In genomic region chr6:88167625-88167937, GRCh38 we compare ENCODE assay signal across 12 cellular contexts. TPM values are rescaled to one million over a fixed set of nuclear protein-coding genes. Genes with fewer than 3 reads are reported as not detected.
DNase-seq lines count a peak whose midpoint lies in the region; ATAC-seq, FAIRE-seq and TF ChIP-seq lines count a peak whose summit lies in the region.
"Had no signal": no experiment of that assay in that cellular context is flagged by ENCODE, and none has a peak within 500 bp of the region (broad histone marks: within the 10 kb centered on the region; RNA-seq: fewer than 3 reads in every experiment).

No MANE protein-coding gene starts in this region.

- H3K4me1 Mint-ChIP-seq in GM23338 = peaks cover 16% of the 10 kb centered on the region
- peaks cover 5 to 9% of the 10 kb centered on the region in 2 donors for H3K4me1 Mint-ChIP-seq in natural killer cell treated with Interleukin-12 subunit alpha and Interleukin-12 subunit beta and Interleukin-15 and Interleukin-18, amount 100 ng/mL, for 72 hours (ENCODE audit: low read depth in 2 of 2)

- H3K79me2 ChIP-seq in ACC112 (ENCODE audit: control insufficient read depth, insufficient read depth, low read length, unreplicated experiment) (peaks cover 32% of the 10 kb centered on the region), GM23338 (replicated peaks; ENCODE audit: insufficient read depth) (no peaks in the 10 kb centered on the region)

- no peak for FAIRE-seq in urothelium cell line (lab: Jason Lieb, UNC)
- FAIRE-seq: bronchial epithelial cell had no signal

- H3K36me3 Mint-ChIP-seq in GM23338 (ENCODE audit: low read depth) = no peaks in the 10 kb centered on the region; the same call in 2 of the 3 replicates
- H3K36me3 Mint-ChIP-seq in natural killer cell treated with Interleukin-12 subunit alpha and Interleukin-12 subunit beta and Interleukin-15 and Interleukin-18, amount 100 ng/mL, for 72 hours = no peaks in the 10 kb centered on the region

- no peaks in the 10 kb centered on the region for H4K20me1 ChIP-seq in GM23338 (replicated peaks; ENCODE audit: insufficient read depth)

- DNase-seq in GM23338 (ENCODE audit: low spot score) = peak; percentile 6
- DNase-seq in caudate nucleus (lab: John Stamatoyannopoulos, UW) = no peak
- no peak for DNase-seq in natural killer cell treated with Interleukin-12 subunit alpha and Interleukin-12 subunit beta and Interleukin-15 and Interleukin-18, amount 100 ng/mL, for 72 hours (ENCODE audit: low spot score)
- no peak for DNase-seq in hypothalamus (lab: John Stamatoyannopoulos, UW)
- no peak for DNase-seq in GOT3 (lab: John Stamatoyannopoulos, UW)
- DNase-seq in urothelium cell line (ENCODE audit: low spot score) = no peak
- DNase-seq: activated CD4-positive, CD25-positive, alpha-beta regulatory T cell treated with anti-CD3 and anti-CD28 coated beads, Interleukin-2, amount 50 U/mL, for 72 hours; HCEC 1CT; NCI-H1417 treated with DMSO at 0.1 percent for 48 hours had no signal

- H3F3A ChIP-seq in GM23338 (replicated peaks; ENCODE audit: low read depth) = no peaks in the 10 kb centered on the region

- H3K27me3 Mint-ChIP-seq in GM23338 (ENCODE audit: insufficient read depth, low read depth, poor library complexity) = peaks cover 44% of the 10 kb centered on the region
- H3K27me3 Mint-ChIP-seq in natural killer cell treated with Interleukin-12 subunit alpha and Interleukin-12 subunit beta and Interleukin-15 and Interleukin-18, amount 100 ng/mL, for 72 hours = peaks cover 49 to 64% of the 10 kb centered on the region in 2 donors

- no peak for TF ChIP-seq CTCF in GM23338 (conservative IDR thresholded peaks at IDR 0.05; ENCODE audit: low read depth in 2 of 2)

- H3K4me3 Mint-ChIP-seq in GM23338 = peak overlapping the region; percentile 71
- peak overlapping the region; percentile 54 for H3K4me3 Mint-ChIP-seq in natural killer cell treated with Interleukin-12 subunit alpha and Interleukin-12 subunit beta and Interleukin-15 and Interleukin-18, amount 100 ng/mL, for 72 hours

- H3K4me1 ChIP-seq in ACC112 (ENCODE audit: control insufficient read depth, insufficient read depth, low read length, unreplicated experiment) = peaks cover 12% of the 10 kb centered on the region
- peaks cover 22% of the 10 kb centered on the region for H3K4me1 ChIP-seq in GM23338 (ENCODE audit: insufficient read depth)

- H2AFZ ChIP-seq in ACC112 (ENCODE audit: low read length, unreplicated experiment) (no peak overlapping the region), GM23338 (peak overlapping the region; percentile 94)

- no peaks in the 10 kb centered on the region for H3K9me2 ChIP-seq in GM23338 (ENCODE audit: insufficient read depth)

- H3K4me3 ChIP-seq in ACC112 (ENCODE audit: low read depth, low read length) = peak overlapping the region; percentile 92
- peak overlapping the region; percentile 84 for H3K4me3 ChIP-seq in GM23338

- H3K4me2 ChIP-seq in GM23338 = peak overlapping the region; percentile 96

- ATAC-seq in GM23338 (peak; percentile 7; the same call in 2 of the 3 replicates), GM21529 (IDR thresholded peaks at IDR 0.05; ENCODE audit: unreplicated experiment) (no peak)
- ATAC-seq in natural killer cell treated with Interleukin-12 subunit alpha and Interleukin-12 subunit beta and Interleukin-15 and Interleukin-18, amount 100 ng/mL, for 72 hours = no peak

- H3K27me3 ChIP-seq in ACC112 (ENCODE audit: insufficient read depth, low read length) = peaks cover 15% of the 10 kb centered on the region; the same call in 1 of the 2 replicates
- peaks cover 45% of the 10 kb centered on the region for H3K27me3 ChIP-seq in GM23338 (ENCODE audit: insufficient read depth)

- H3K27ac Mint-ChIP-seq in GM23338 = no peak overlapping the region
- no peak overlapping the region for H3K27ac Mint-ChIP-seq in natural killer cell treated with Interleukin-12 subunit alpha and Interleukin-12 subunit beta and Interleukin-15 and Interleukin-18, amount 100 ng/mL, for 72 hours

- no peaks in the 10 kb centered on the region; the same call in 2 of the 3 replicates for H3K9me3 Mint-ChIP-seq in GM23338
- H3K9me3 Mint-ChIP-seq in natural killer cell treated with Interleukin-12 subunit alpha and Interleukin-12 subunit beta and Interleukin-15 and Interleukin-18, amount 100 ng/mL, for 72 hours = no peaks in the 10 kb centered on the region

- no peak overlapping the region for H3K27ac ChIP-seq in ACC112 (ENCODE audit: low read depth, low read length)
- no peak overlapping the region for H3K27ac ChIP-seq in GM23338 (ENCODE audit: low read depth)
- peak overlapping the region; percentile 8 for H3K27ac ChIP-seq in caudate nucleus (ENCODE audit: low read depth, low read length)

- H3K36me3 ChIP-seq in ACC112 (ENCODE audit: insufficient read depth, low read length) (no peaks in the 10 kb centered on the region), GM23338 (ENCODE audit: insufficient read depth) (no peaks in the 10 kb centered on the region)

TF ChIP-seq in GM23338, 12 proteins besides CTCF, POLR2A, EP300 and RAD21:
- TF ChIP-seq EZH2phosphoT487 (IDR thresholded peaks at IDR 0.05; ENCODE audit: unreplicated experiment) (no peak), STAT1 (IDR thresholded peaks at IDR 0.05; ENCODE audit: unreplicated experiment) (no peak), ETS1 (IDR thresholded peaks at IDR 0.05) (no peak), REST (IDR thresholded peaks at IDR 0.05; ENCODE audit: unreplicated experiment) (no peak), EZH2 (IDR thresholded peaks at IDR 0.05; ENCODE audit: low read depth, unreplicated experiment) (peak; percentile 59)

RNA-seq across cellular contexts. Expression of gene CNR1, which starts 1.4 kb away (rescaled TPM):
- total RNA-seq in GM23338 (2014; rRNA removed; shearing (Covaris generic)) = 2.6 and 2.8 TPM in 2 replicates
- 0.71 and 1.0 TPM in 2 replicates for polyA plus RNA-seq in GM23338 (2016; fragmentation: Nextera tagmentation; extraction: Ambion mirVana)
- total RNA-seq in natural killer cell treated with Interleukin-12 subunit alpha and Interleukin-12 subunit beta and Interleukin-15 and Interleukin-18, amount 100 ng/mL, for 72 hours = not detected
